ENCODE assay signal across 1 cellular context in genomic region chr1:28235746-28236655, GRCh38.
TF ChIP-seq lines count a peak whose summit lies in the region.

Gene ATP5IF1 (plus strand): TSS chr1:28236124. CDS start chr1:28236184, 60 bp downstream.

TF ChIP-seq in HepG2, 621 proteins besides CTCF, POLR2A, EP300 and RAD21 (continued from another document and continues in another):
- TF ChIP-seq ZNF790 (CRISPR knock-in tag; IDR thresholded peaks at IDR 0.05; ENCODE audit: borderline replicate concordance) (peak; percentile 27; the same call in 1 of the 2 replicates), PBX2 (CRISPR knock-in tag; IDR thresholded peaks at IDR 0.05) (no peak), RELA (CRISPR knock-in tag; IDR thresholded peaks at IDR 0.05) (no peak), ZNF883 (CRISPR knock-in tag; IDR thresholded peaks at IDR 0.05; ENCODE audit: not compliant biosample characterization) (no peak), MTF1 (CRISPR knock-in tag; IDR thresholded peaks at IDR 0.05) (peak; percentile 51; the same call in 1 of the 2 replicates), SOX13 (IDR thresholded peaks at IDR 0.05) (no peak), SOX13 (CRISPR knock-in tag; conservative IDR thresholded peaks at IDR 0.05 in 1 of 2, IDR thresholded peaks at IDR 0.05 in 1 of 2) (no peak), PRDM10 (CRISPR knock-in tag; IDR thresholded peaks at IDR 0.05; ENCODE audit: low read depth) (no peak), ZBTB46 (CRISPR knock-in tag; IDR thresholded peaks at IDR 0.05; ENCODE audit: borderline replicate concordance) (peak; percentile 74; the same call in 1 of the 2 replicates), HES4 (CRISPR knock-in tag; IDR thresholded peaks at IDR 0.05; ENCODE audit: borderline replicate concordance) (no peak; the same call in 1 of the 2 replicates), YEATS4 (CRISPR knock-in tag; IDR thresholded peaks at IDR 0.05; ENCODE audit: borderline replicate concordance) (peak; percentile 95), EZH2 (conservative IDR thresholded peaks at IDR 0.05; ENCODE audit: low read depth, low read length) (no peak), PATZ1 (CRISPR knock-in tag; IDR thresholded peaks at IDR 0.05) (peak; percentile 28; the same call in 1 of the 2 replicates), SRY (CRISPR knock-in tag; IDR thresholded peaks at IDR 0.05) (peak; percentile 83; the same call in 1 of the 2 replicates), ZNF597 (CRISPR knock-in tag; IDR thresholded peaks at IDR 0.05) (no peak), ZNF326 (CRISPR knock-in tag; IDR thresholded peaks at IDR 0.05; ENCODE audit: borderline replicate concordance) (no peak), ZBTB37 (CRISPR knock-in tag; IDR thresholded peaks at IDR 0.05) (no peak; the same call in 1 of the 2 replicates), CHD4 (IDR thresholded peaks at IDR 0.05; ENCODE audit: borderline replicate concordance, low read length) (no peak)
- TF ChIP-seq, protein P1, sequence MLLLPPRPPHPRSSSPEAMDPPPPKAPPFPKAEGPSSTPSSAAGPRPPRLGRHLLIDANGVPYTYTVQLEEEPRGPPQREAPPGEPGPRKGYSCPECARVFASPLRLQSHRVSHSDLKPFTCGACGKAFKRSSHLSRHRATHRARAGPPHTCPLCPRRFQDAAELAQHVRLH (CRISPR knock-in tag; IDR thresholded peaks at IDR 0.05; ENCODE audit: borderline replicate concordance, low read depth) = peak; percentile 55; the same call in 1 of the 2 replicates
- TF ChIP-seq, protein P2, sequence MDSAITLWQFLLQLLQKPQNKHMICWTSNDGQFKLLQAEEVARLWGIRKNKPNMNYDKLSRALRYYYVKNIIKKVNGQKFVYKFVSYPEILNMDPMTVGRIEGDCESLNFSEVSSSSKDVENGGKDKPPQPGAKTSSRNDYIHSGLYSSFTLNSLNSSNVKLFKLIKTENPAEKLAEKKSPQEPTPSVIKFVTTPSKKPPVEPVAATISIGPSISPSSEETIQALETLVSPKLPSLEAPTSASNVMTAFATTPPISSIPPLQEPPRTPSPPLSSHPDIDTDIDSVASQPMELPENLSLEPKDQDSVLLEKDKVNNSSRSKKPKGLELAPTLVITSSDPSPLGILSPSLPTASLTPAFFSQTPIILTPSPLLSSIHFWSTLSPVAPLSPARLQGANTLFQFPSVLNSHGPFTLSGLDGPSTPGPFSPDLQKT (CRISPR knock-in tag; IDR thresholded peaks at IDR 0.05; ENCODE audit: borderline replicate concordance) = 0 out of 2 replicates have a peak, but pooled peaks have one; percentile 40
- TF ChIP-seq, protein P3, sequence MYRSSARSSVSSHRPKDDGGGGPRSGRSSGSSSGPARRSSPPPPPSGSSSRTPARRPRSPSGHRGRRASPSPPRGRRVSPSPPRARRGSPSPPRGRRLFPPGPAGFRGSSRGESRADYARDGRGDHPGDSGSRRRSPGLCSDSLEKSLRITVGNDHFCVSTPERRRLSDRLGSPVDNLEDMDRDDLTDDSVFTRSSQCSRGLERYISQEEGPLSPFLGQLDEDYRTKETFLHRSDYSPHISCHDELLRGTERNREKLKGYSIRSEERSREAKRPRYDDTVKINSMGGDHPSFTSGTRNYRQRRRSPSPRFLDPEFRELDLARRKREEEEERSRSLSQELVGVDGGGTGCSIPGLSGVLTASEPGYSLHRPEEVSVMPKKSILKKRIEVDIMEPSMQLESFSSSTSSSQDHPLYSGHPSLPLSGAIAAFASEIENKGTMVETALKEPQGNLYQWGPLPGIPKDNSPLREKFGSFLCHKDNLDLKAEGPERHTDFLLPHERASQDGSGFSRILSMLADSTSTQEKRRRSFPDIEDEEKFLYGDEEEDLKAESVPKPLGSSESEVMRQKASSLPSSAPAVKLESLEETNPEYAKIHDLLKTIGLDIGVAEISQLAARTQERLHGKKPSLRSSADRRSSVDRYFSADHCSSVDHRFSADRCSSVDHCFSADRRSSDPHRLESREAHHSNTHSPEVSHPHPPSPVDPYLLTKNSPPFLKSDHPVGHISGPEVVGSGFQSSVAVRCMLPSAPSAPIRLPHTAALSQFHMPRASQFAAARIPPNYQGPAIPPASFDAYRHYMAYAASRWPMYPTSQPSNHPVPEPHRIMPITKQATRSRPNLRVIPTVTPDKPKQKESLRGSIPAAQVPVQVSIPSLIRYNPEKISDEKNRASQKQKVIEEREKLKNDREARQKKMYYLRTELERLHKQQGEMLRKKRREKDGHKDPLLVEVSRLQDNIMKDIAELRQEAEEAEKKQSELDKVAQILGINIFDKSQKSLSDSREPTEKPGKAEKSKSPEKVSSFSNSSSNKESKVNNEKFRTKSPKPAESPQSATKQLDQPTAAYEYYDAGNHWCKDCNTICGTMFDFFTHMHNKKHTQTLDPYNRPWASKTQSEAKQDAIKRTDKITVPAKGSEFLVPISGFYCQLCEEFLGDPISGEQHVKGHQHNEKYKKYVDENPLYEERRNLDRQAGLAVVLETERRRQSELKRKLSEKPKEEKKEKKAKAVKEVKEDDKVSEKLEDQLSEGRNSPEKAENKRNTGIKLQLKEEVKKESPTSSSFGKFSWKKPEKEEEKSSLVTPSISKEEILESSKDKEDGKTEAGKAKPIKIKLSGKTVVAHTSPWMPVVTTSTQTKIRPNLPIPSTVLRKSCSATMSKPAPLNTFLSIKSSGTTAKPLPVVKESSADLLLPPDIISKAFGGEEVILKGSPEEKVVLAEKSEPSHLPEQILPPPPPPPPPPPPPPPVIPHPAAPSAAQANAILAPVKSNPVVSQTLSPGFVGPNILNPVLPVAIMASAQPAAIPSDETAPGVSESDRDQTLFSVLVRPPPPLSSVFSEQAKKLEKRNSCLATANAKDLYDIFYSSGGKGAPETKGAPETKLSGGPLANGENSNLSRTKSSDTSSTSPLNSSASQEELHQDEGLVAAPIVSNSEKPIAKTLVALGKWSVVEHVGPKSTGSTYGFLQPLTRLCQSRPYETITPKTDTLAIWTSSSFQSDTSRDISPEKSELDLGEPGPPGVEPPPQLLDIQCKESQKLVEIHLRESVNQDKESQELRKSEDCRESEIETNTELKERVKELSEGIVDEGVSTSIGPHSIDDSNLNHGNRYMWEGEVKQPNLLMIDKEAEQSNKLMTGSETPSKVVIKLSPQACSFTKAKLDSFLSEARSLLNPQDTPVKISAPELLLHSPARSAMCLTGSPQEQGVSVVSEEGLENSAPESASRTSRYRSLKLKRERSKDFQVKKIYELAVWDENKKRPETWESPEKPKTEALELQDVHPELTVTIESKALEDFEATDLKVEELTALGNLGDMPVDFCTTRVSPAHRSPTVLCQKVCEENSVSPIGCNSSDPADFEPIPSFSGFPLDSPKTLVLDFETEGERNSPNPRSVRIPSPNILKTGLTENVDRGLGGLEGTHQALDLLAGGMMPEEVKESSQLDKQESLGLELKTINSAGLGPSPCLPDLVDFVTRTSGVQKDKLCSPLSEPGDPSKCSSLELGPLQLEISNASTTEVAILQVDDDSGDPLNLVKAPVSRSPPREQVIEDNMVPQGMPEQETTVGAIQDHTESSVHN (CRISPR knock-in tag; IDR thresholded peaks at IDR 0.05) = peak; percentile 87; the same call in 1 of the 2 replicates
- TF ChIP-seq, protein P4, sequence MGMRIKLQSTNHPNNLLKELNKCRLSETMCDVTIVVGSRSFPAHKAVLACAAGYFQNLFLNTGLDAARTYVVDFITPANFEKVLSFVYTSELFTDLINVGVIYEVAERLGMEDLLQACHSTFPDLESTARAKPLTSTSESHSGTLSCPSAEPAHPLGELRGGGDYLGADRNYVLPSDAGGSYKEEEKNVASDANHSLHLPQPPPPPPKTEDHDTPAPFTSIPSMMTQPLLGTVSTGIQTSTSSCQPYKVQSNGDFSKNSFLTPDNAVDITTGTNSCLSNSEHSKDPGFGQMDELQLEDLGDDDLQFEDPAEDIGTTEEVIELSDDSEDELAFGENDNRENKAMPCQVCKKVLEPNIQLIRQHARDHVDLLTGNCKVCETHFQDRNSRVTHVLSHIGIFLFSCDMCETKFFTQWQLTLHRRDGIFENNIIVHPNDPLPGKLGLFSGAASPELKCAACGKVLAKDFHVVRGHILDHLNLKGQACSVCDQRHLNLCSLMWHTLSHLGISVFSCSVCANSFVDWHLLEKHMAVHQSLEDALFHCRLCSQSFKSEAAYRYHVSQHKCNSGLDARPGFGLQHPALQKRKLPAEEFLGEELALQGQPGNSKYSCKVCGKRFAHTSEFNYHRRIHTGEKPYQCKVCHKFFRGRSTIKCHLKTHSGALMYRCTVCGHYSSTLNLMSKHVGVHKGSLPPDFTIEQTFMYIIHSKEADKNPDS (CRISPR knock-in tag; IDR thresholded peaks at IDR 0.05) = no peak
